In the genomic region with DNA sequence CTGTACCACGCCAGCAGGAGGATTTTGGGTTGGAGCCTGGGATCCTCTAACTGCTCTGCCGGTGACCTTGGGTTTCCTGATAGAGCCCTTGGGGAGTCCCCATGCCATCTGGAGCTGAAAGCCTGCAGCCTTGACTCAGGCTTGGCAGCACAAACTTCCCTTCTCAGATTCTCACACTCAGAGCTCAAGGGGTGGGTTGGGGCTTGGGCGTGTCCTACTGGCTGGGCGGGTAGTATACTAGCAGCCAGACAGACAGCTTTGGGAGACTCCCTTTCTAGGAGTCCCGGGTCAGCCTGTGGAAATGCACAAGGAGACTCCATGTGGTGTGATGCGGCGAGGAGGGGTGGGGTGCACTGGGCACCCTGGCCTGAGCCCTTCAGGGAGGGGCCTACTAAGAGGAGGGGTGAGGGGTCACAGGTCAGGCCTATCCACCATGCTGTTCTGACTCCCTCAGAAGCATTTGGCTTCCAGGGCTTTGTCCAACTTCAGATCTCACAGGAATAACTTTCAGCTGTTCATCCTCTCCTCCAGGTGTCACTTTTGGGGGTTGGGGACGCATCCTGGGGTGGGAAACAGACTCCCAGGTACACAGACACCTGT, we compare ENCODE assay signal across 8 cellular contexts. TPM values are rescaled to one million over a fixed set of nuclear protein-coding genes. Genes with fewer than 3 reads are reported as not detected.
DNase-seq lines count a peak whose midpoint lies in the region; ATAC-seq, FAIRE-seq and TF ChIP-seq lines count a peak whose summit lies in the region.

No MANE protein-coding gene starts in this region.

- H3K27me3 ChIP-seq in osteoblast (ENCODE audit: insufficient read depth, low read length) (no peaks in the 10 kb centered on the region), small intestine (ENCODE audit: control insufficient read depth in 2 of 2, insufficient read depth in 2 of 2, low read length in 2 of 2) (no peaks in the 10 kb centered on the region), smooth muscle cell (ENCODE audit: low read depth) (no peaks in the 10 kb centered on the region)

- H3K4me2 ChIP-seq in osteoblast (ENCODE audit: insufficient read depth, low read length) (no peak overlapping the region), smooth muscle cell (no peak overlapping the region)

- no peaks in the 10 kb centered on the region for H3F3A ChIP-seq in smooth muscle cell (ENCODE audit: low read depth)

- no peaks in the 10 kb centered on the region for H4K20me1 ChIP-seq in osteoblast (ENCODE audit: insufficient read depth, low read length)
- no peaks in the 10 kb centered on the region for H4K20me1 ChIP-seq in smooth muscle cell (ENCODE audit: low read depth)

- no peak overlapping the region for H3K4me3 ChIP-seq in osteoblast (ENCODE audit: insufficient read depth, low read length)
- H3K4me3 ChIP-seq in small intestine (ENCODE audit: low read depth in 1 of 2, low read length in 2 of 2), result no peak overlapping the region
- no peak overlapping the region for H3K4me3 ChIP-seq in smooth muscle cell

- no peaks in the 10 kb centered on the region for H3K79me2 ChIP-seq in osteoblast (ENCODE audit: insufficient read depth, low read length)
- H3K79me2 ChIP-seq in smooth muscle cell (ENCODE audit: low read depth), result no peaks in the 10 kb centered on the region

- H3K36me3 ChIP-seq in osteoblast (ENCODE audit: insufficient read depth, low read length) (no peaks in the 10 kb centered on the region), small intestine (ENCODE audit: control insufficient read depth in 2 of 2, insufficient read depth in 2 of 2, low read length in 2 of 2) (no peaks in the 10 kb centered on the region), smooth muscle cell (ENCODE audit: low read depth) (no peaks in the 10 kb centered on the region)

- ATAC-seq in HG03039 (IDR thresholded peaks at IDR 0.05; ENCODE audit: unreplicated experiment) (peak; percentile 40), GM19328 (IDR thresholded peaks at IDR 0.05; ENCODE audit: unreplicated experiment) (no peak)

- H3K9me3 ChIP-seq in osteoblast (ENCODE audit: low read depth, low read length) (no peaks in the 10 kb centered on the region), small intestine (ENCODE audit: control insufficient read depth, low read depth) (no peaks in the 10 kb centered on the region), smooth muscle cell (replicated peaks; ENCODE audit: low read depth) (no peaks in the 10 kb centered on the region)

- peak; percentile 41 for DNase-seq in EL
- peak; percentile 26 for DNase-seq in cerebellum (ENCODE audit: low spot score)
- DNase-seq in osteoblast (ENCODE audit: insufficient read length, low spot score, missing footprints), result peak; percentile 95
- no peak for DNase-seq in SIG-M5 (lab: John Stamatoyannopoulos, UW)
- no peak for DNase-seq in small intestine
- DNase-seq in smooth muscle cell (lab: John Stamatoyannopoulos, UW; ENCODE audit: unreplicated experiment), result no peak

- no peak for FAIRE-seq in small intestine (lab: Jason Lieb, UNC)

- 63 to 70% (median 65%) methylated on average over 8 of the region's 8 CpGs for WGBS in small intestine, 3 donors
- 91% methylated on average over 8 of the region's 8 CpGs for WGBS in smooth muscle cell (ENCODE audit: low lambda C conversion rate)

- no peak overlapping the region for H2AFZ ChIP-seq in osteoblast (ENCODE audit: low read length)
- H2AFZ ChIP-seq in smooth muscle cell (ENCODE audit: low read depth), result no peak overlapping the region

- TF ChIP-seq CTCF in osteoblast (IDR thresholded peaks at IDR 0.05; ENCODE audit: extremely low read depth, low read depth, low read length) (no peak), smooth muscle cell (IDR thresholded peaks at IDR 0.05; ENCODE audit: borderline replicate concordance, insufficient read depth, poor library complexity, severe bottlenecking) (no peak)

- H3K9ac ChIP-seq in smooth muscle cell (ENCODE audit: low read depth), result no peak overlapping the region

- peaks cover 20% of the 10 kb centered on the region for H3K4me1 ChIP-seq in osteoblast (ENCODE audit: insufficient read depth, low read length)
- H3K4me1 ChIP-seq in small intestine (ENCODE audit: control insufficient read depth in 2 of 2, insufficient read depth in 1 of 2, low read depth in 1 of 2, low read length in 1 of 2), result no peaks in the 10 kb centered on the region
- H3K4me1 ChIP-seq in smooth muscle cell (ENCODE audit: low read depth), result peaks cover 8% of the 10 kb centered on the region

- H3K27ac ChIP-seq in osteoblast (ENCODE audit: low read depth, low read length) (peak overlapping the region; percentile 17), small intestine (ENCODE audit: low read depth in 1 of 2, low read length in 1 of 2) (no peak overlapping the region), smooth muscle cell (ENCODE audit: low read depth) (no peak overlapping the region)

RNA-seq across cellular contexts. Expression of a gene that starts 21.6 kb away (rescaled TPM):
- total RNA-seq in cerebellum (56.2 TPM), osteoblast (91.3 and 107 TPM in 2 replicates), smooth muscle cell (50.8 and 57.1 TPM in 2 replicates)
- polyA plus RNA-seq in small intestine (1 to 10 TPM; 1.4 to 8.0 (median 4.7) TPM), smooth muscle cell (37.9 and 40.7 TPM in 2 replicates)

Comparison
In these comparisons a context has a peak if more than half of its experiments do, and no peak if none do; other contexts are left out.
1. DNase-seq: peak in EL (single experiment), cerebellum (single experiment) and osteoblast (single experiment); none in SIG-M5 (single experiment), small intestine (single experiment) and smooth muscle cell (single experiment).